8 cellular contexts compared by ENCODE assay signal in genomic region chr21:34801519-34802132, GRCh38.
DNase-seq lines count a peak whose midpoint lies in the region; ATAC-seq lines count a peak whose summit lies in the region.

No MANE protein-coding gene starts in this region.

- no peak overlapping the region for H3K4me3 Mint-ChIP-seq in activated naive CD8-positive, alpha-beta T cell treated with anti-CD3 and anti-CD28 coated beads, Interleukin-2, amount 10 ng/mL, durations not matched to agents 7 days and 5 days

- no peaks in the 10 kb centered on the region for H3K9me3 Mint-ChIP-seq in activated naive CD8-positive, alpha-beta T cell treated with anti-CD3 and anti-CD28 coated beads, Interleukin-2, amount 10 ng/mL, durations not matched to agents 7 days and 5 days

- H3K36me3 Mint-ChIP-seq in activated naive CD8-positive, alpha-beta T cell treated with anti-CD3 and anti-CD28 coated beads, Interleukin-2, amount 10 ng/mL, durations not matched to agents 7 days and 5 days, result peaks cover 14% of the 10 kb centered on the region

- no peak overlapping the region for H3K4me3 ChIP-seq in HAP-1

- POLR2A ChIA-PET in activated naive CD8-positive, alpha-beta T cell treated with anti-CD3 and anti-CD28 coated beads, Interleukin-2, amount 10 ng/mL, durations not matched to agents 7 days and 5 days (lab: Charles Lee), result no interaction called here

- H3K9me3 ChIP-seq in HAP-1, result peaks cover 6% of the 10 kb centered on the region

- in situ Hi-C loops in Caki2 (cut with HindIII; ENCODE audit: low pct_unique_long_range_greater_than_20kb, low sequenced_read_pairs) (no loop called here), HAP-1 (cut with MboI; ENCODE audit: low sequenced_read_pairs) (no loop called here)

- peaks cover 8% of the 10 kb centered on the region for H3K4me1 Mint-ChIP-seq in activated naive CD8-positive, alpha-beta T cell treated with anti-CD3 and anti-CD28 coated beads, Interleukin-2, amount 10 ng/mL, durations not matched to agents 7 days and 5 days

- no peak for ATAC-seq in activated naive CD8-positive, alpha-beta T cell treated with anti-CD3 and anti-CD28 coated beads, Interleukin-2, amount 10 ng/mL, durations not matched to agents 7 days and 5 days (ENCODE audit: low read depth)
- no peak for ATAC-seq in HG02798 (IDR thresholded peaks at IDR 0.05; ENCODE audit: poor library complexity, unreplicated experiment)
- ATAC-seq in HG03280 (IDR thresholded peaks at IDR 0.05; ENCODE audit: unreplicated experiment), result no peak

- H3K36me3 ChIP-seq in HAP-1 (replicated peaks), result peaks cover 3% of the 10 kb centered on the region; the same call in 1 of the 2 replicates

- no peaks in the 10 kb centered on the region for H3K27me3 ChIP-seq in HAP-1 (ENCODE audit: low read depth)

- peak overlapping the region; percentile 10 for H3K27ac Mint-ChIP-seq in activated naive CD8-positive, alpha-beta T cell treated with anti-CD3 and anti-CD28 coated beads, Interleukin-2, amount 10 ng/mL, durations not matched to agents 7 days and 5 days

- no peaks in the 10 kb centered on the region for H3K27me3 Mint-ChIP-seq in activated naive CD8-positive, alpha-beta T cell treated with anti-CD3 and anti-CD28 coated beads, Interleukin-2, amount 10 ng/mL, durations not matched to agents 7 days and 5 days

- H3K4me1 ChIP-seq in HAP-1, result no peaks in the 10 kb centered on the region; the same call in 1 of the 2 replicates

- peak; percentile 45 for DNase-seq in Caki2 (ENCODE audit: low read depth)
- DNase-seq in HAP-1 (ENCODE audit: low spot score in 2 of 2), result peak; percentile 35 to 49
- no peak for DNase-seq in activated naive CD8-positive, alpha-beta T cell treated with anti-CD3 and anti-CD28 coated beads, Interleukin-2, amount 10 ng/mL, durations not matched to agents 7 days and 5 days
- DNase-seq in lung microvascular endothelial cell (ENCODE audit: low read depth in 2 of 2), result peak; percentile 31 to 48
- no peak for DNase-seq in NCI-H510A (lab: John Stamatoyannopoulos, UW)
- no peak for DNase-seq in islet precursor cell

Comparison
In these comparisons a context has a peak if more than half of its experiments do, and no peak if none do; other contexts are left out.
1. DNase-seq: peak in Caki2 (single experiment), HAP-1 (2 of 2) and lung microvascular endothelial cell (2 of 2); none in activated naive CD8-positive, alpha-beta T cell treated with anti-CD3 and anti-CD28 coated beads, Interleukin-2, amount 10 ng/mL, durations not matched to agents 7 days and 5 days (single experiment), NCI-H510A (single experiment) and islet precursor cell (single experiment).